In the genomic region with DNA sequence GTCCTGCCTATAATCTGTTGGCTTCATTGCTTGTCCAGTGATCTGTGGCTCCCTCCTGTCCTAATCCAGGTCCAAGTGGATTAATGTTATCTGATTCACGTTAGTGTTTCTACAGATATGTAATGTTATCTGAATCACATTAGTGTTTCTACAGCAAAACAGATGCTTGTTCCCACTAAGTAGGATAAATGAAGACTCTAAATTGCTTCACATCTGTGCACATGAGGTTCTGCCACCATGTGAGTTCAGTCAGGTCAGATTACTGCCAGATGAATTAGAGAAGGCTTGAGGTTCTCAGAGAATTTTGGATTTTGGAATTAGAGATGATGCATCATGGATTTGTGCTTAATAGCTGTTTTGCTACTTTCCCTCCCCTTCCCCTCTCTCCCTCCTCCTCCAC, we compare ENCODE assay signal across 21 cellular contexts.
"Had no signal": no experiment of that assay in that cellular context is flagged by ENCODE, and none has a peak within 500 bp of the region (broad histone marks: within the 10 kb centered on the region; RNA-seq: fewer than 3 reads in every experiment).

No MANE protein-coding gene starts in this region.

- DNase-seq: activated CD4-positive, alpha-beta T cell treated with anti-CD3 and anti-CD28 coated beads for 1 hour; activated CD4-positive, alpha-beta T cell treated with anti-CD3 and anti-CD28 coated beads, Interleukin-2, amount 50 U/mL, for 48 hours; activated naive CD4-positive, alpha-beta T cell; activated naive CD8-positive, alpha-beta T cell treated with anti-CD3 and anti-CD28 coated beads, Interleukin-2, amount 10 ng/mL, durations not matched to agents 7 days and 5 days; body of pancreas; caudate nucleus; dorsolateral prefrontal cortex; endodermal cell; heart right ventricle; left lung; midbrain; stimulated activated CD4-positive, alpha-beta T cell treated with anti-CD3 and anti-CD28 coated beads, Interleukin-12 subunit alpha, Interleukin-12 subunit beta, amount 100 ng/mL, for 4 hours; stimulated activated CD4-positive, alpha-beta T cell treated with anti-CD3 and anti-CD28 coated beads, Interleukin-2, amount 100 ng/mL, for 24 hours; stimulated activated naive CD8-positive, alpha-beta T cell treated with anti-CD3 and anti-CD28 coated beads, Interleukin-15, Interleukin-2, amounts not matched to agents 100 U/mL and 50 U/mL, for 24 hours; substantia nigra; T-helper 2 cell; tibial artery had no signal

- H3K9me3 ChIP-seq: body of pancreas, gastroesophageal sphincter, left lung, tibial artery had no signal

- ATAC-seq: activated T-helper 17 cell treated with anti-CD3 and anti-CD28 coated beads, Interleukin-2, amount 50 U/mL, for 72 hours; body of pancreas; gastroesophageal sphincter; heart right ventricle; left lung; stimulated activated naive CD8-positive, alpha-beta T cell treated with anti-CD3 and anti-CD28 coated beads, Interleukin-15, Interleukin-2, amounts not matched to agents 100 U/mL and 50 U/mL, for 24 hours had no signal

- H3K36me3 ChIP-seq: gastroesophageal sphincter, heart right ventricle, left lung, tibial artery had no signal

- H3K4me1 ChIP-seq: body of pancreas, left lung had no signal

- H3K27me3 ChIP-seq: body of pancreas, dorsolateral prefrontal cortex, gastroesophageal sphincter, heart right ventricle, left lung, tibial artery had no signal

- H3K27ac ChIP-seq: body of pancreas, epithelial cell of prostate, gastroesophageal sphincter, heart right ventricle, left lung, tibial artery, VCaP had no signal

- H3K4me3 ChIP-seq: body of pancreas, dorsolateral prefrontal cortex, gastroesophageal sphincter, heart right ventricle, left lung, tibial artery had no signal
